8 cellular contexts compared by ENCODE assay signal in genomic region chr5:39424751-39425524, GRCh38. TPM values are rescaled to one million over a fixed set of nuclear protein-coding genes. Genes with fewer than 3 reads are reported as not detected.
DNase-seq lines count a peak whose midpoint lies in the region; ATAC-seq, FAIRE-seq and TF ChIP-seq lines count a peak whose summit lies in the region.

Gene DAB2, minus strand, starts transcription at chr5:39424980. Its CDS starts 30,660 bp downstream, at chr5:39394320.

- peak; percentile 81 for FAIRE-seq in K562 (lab: Jason Lieb, UNC)

- CTCF ChIA-PET in K562 (lab: Yijun Ruan, JAX; ENCODE audit: low intra/inter-chr PET ratio), result interaction anchor here (0.5 kb wide), 1 partner anchor 45 kb away, joined by 5 read pairs; no protein-coding TSS in a partner anchor

- ATAC-seq in K562 (peak; percentile 90), psoas muscle (peak; percentile 73 to 84 (median 80)), aorta (ENCODE audit: low FRiP score) (peak; percentile 89)

- peak within 1 kb of the TSS; percentile 92 for H3K4me2 ChIP-seq in K562 (ENCODE audit: insufficient read depth, low read length)

- no peaks in the 10 kb centered on the region for H3K9me3 ChIP-seq in K562 (replicated peaks; ENCODE audit: control insufficient read depth, insufficient read depth, low read depth, low read length)
- no peaks in the 10 kb centered on the region for H3K9me3 ChIP-seq in psoas muscle
- no peaks in the 10 kb centered on the region for H3K9me3 ChIP-seq in aorta (ENCODE audit: control insufficient read depth, low read length)

- BruUV-seq in K562 (replicated peaks; lab: Mats Ljungman, UMichigan), result no TSS peak

- TF ChIP-seq POLR2A in K562 (conservative IDR thresholded peaks at IDR 0.05), result peak; percentile 92

- H3K36me3 ChIP-seq in K562 (ENCODE audit: control insufficient read depth, insufficient read depth, low read length) (no peaks in the 10 kb centered on the region), psoas muscle (ENCODE audit: insufficient read depth in 1 of 2, low read depth in 1 of 2) (no peaks in the 10 kb centered on the region), aorta (ENCODE audit: control insufficient read depth in 1 of 2, insufficient read depth in 2 of 2, low read length in 1 of 2) (no peaks in the 10 kb centered on the region)

- TF ChIP-seq RAD21 in K562 (CRISPR knock-in tag; conservative IDR thresholded peaks at IDR 0.05 in 1 of 2, IDR thresholded peaks at IDR 0.05 in 1 of 2), result peak; percentile 52 to 62

- in situ Hi-C loops in K562 (cut with MboI), result no loop called here

- peak; percentile 83 for DNase-seq in DMS53 (lab: John Stamatoyannopoulos, UW)
- DNase-seq in HT-29 (ENCODE audit: low spot score), result peak; percentile 75
- DNase-seq in T-helper 9 cell, result peak; percentile 18
- DNase-seq in K562 (ENCODE audit: extremely low read depth in 1 of 4, low spot score in 3 of 4), result peak; percentile 77 to 85 (median 81)
- peak; percentile 89 for DNase-seq in hepatic stellate cell (ENCODE audit: low spot score)
- peak; percentile 89 to 90 for DNase-seq in psoas muscle
- DNase-seq in aorta, result peak; percentile 92 to 95
- no peak for DNase-seq in NCI-H2171 treated with DMSO at 0.1 percent for 48 hours (lab: John Stamatoyannopoulos, UW)

- H3K27ac ChIP-seq in K562 (ENCODE audit: extremely low read depth, low read depth, low read length), result peak within 1 kb of the TSS; percentile 52
- peak within 1 kb of the TSS; percentile 63 for H3K27ac ChIP-seq in psoas muscle
- H3K27ac ChIP-seq in aorta (ENCODE audit: low read depth in 1 of 2, low read length in 2 of 2), result peak within 1 kb of the TSS; percentile 55 to 57

- no peaks in the 10 kb centered on the region for H3K9me1 ChIP-seq in K562 (ENCODE audit: control insufficient read depth, insufficient read depth, low read length)

- no peaks in the 10 kb centered on the region for H4K20me1 ChIP-seq in K562 (replicated peaks; ENCODE audit: control insufficient read depth, insufficient read depth, low read length)

- peak within 1 kb of the TSS; percentile 63 to 86 for H3K9ac ChIP-seq in K562 (ENCODE audit: insufficient read depth in 1 of 2, low read depth in 2 of 2, low read length in 2 of 2)

- intact Hi-C loops in K562 (cut with micrococcal nuclease), result loop anchor here (2.0 to 10.0 kb wide), 2 partner anchors 48 to 1410 kb away; partner anchors contain the start of gene RPL37
- intact Hi-C loops in psoas muscle (cut with DNase I), result loop anchor here in 1 of 2 donors (5.0 kb wide), 1 partner anchor 122 kb away; no protein-coding TSS in a partner anchor
- intact Hi-C loops in aorta (cut with DNase I), result loop anchor here (5.0 to 10.0 kb wide), 3 partner anchors 48 to 122 kb away; no protein-coding TSS in a partner anchor

- H3K79me2 ChIP-seq in K562 (ENCODE audit: control insufficient read depth, insufficient read depth, low read length), result peaks cover 10% of the 10 kb centered on the region; the same call in 2 of the 3 replicates

- peak within 1 kb of the TSS; percentile 93 for H2AFZ ChIP-seq in K562 (ENCODE audit: low read depth, low read length)

- TF ChIP-seq EP300 in K562 (IDR thresholded peaks at IDR 0.05; ENCODE audit: low read length), result peak; percentile 83; the same call in 1 of the 2 replicates

- WGBS in K562 (ENCODE audit: insufficient coverage, low coverage, missing lambda C conversion rate), result 3% methylated on average over 48 of the region's 51 CpGs
- 1% methylated on average over 50 to 51 of the region's 51 CpGs for WGBS in psoas muscle, 3 donors
- 2% methylated on average over 51 of the region's 51 CpGs for WGBS in aorta, 2 donors

- H3K27me3 ChIP-seq in K562 (ENCODE audit: control insufficient read depth in 2 of 2, insufficient read depth in 2 of 2, low read length in 2 of 2), result no peaks in the 10 kb centered on the region
- peaks cover 0 to 12% (median 3%) of the 10 kb centered on the region in 3 donors for H3K27me3 ChIP-seq in psoas muscle (ENCODE audit: insufficient read depth in 3 of 3, low read length in 2 of 3)
- H3K27me3 ChIP-seq in aorta (ENCODE audit: control insufficient read depth in 1 of 2, insufficient read depth in 2 of 2, low read length in 1 of 2), result no peaks in the 10 kb centered on the region

- POLR2A ChIA-PET in K562 (lab: Yijun Ruan, JAX), result interaction anchor here (0.5 to 6.2 kb wide), 26 partner anchors 10 to 1355 kb away, joined by 3 to 84 read pairs (median 4); no protein-coding TSS in a partner anchor

- peak; percentile 65 to 78 (median 71) for TF ChIP-seq CTCF in K562 (IDR thresholded peaks at IDR 0.05 in 2 of 3, conservative IDR thresholded peaks at IDR 0.05 in 1 of 3; ENCODE audit: insufficient read depth in 2 of 3, low read depth in 1 of 3, low read length in 3 of 3)
- peak; percentile 42 for TF ChIP-seq CTCF in psoas muscle (IDR thresholded peaks at IDR 0.05)

- peaks cover 10 to 35% of the 10 kb centered on the region in 2 experiments; a peak in 4 of 5 replicates for H3K4me1 ChIP-seq in K562 (replicated peaks in 1 of 2; ENCODE audit: control insufficient read depth in 2 of 2, insufficient read depth in 2 of 2, low read length in 2 of 2)
- peaks cover 18% of the 10 kb centered on the region for H3K4me1 ChIP-seq in psoas muscle
- peaks cover 6 to 8% of the 10 kb centered on the region in 2 donors for H3K4me1 ChIP-seq in aorta (ENCODE audit: control insufficient read depth in 1 of 2, insufficient read depth in 2 of 2, low read length in 2 of 2)

- peak within 1 kb of the TSS; percentile 42 for H3K4me3 ChIP-seq in K562
- H3K4me3 ChIP-seq in psoas muscle, result peak within 1 kb of the TSS; percentile 72
- peak within 1 kb of the TSS; percentile 83 to 97 for H3K4me3 ChIP-seq in aorta (ENCODE audit: low read length in 2 of 2)

TF ChIP-seq in K562, 482 proteins besides CTCF, POLR2A, EP300 and RAD21 (continues in another document):
- 0 out of 2 replicates have a peak, but pooled peaks have one; percentile 7 for TF ChIP-seq MXI1 (IDR thresholded peaks at IDR 0.05; ENCODE audit: low read depth, low read length)
- no peak for TF ChIP-seq RBBP5 (IDR thresholded peaks at IDR 0.05; ENCODE audit: borderline replicate concordance, insufficient read depth, low read length, poor library complexity, severe bottlenecking)
- peak; percentile 90 for TF ChIP-seq POLR2B (IDR thresholded peaks at IDR 0.05; ENCODE audit: low read depth, partially characterized antibody)
- TF ChIP-seq SIN3B (IDR thresholded peaks at IDR 0.05; ENCODE audit: low read depth), result no peak; the same call in 1 of the 2 replicates
- 0 out of 2 replicates have a peak, but pooled peaks have one; percentile 9 for TF ChIP-seq MAFK (IDR thresholded peaks at IDR 0.05; ENCODE audit: low read length)
- TF ChIP-seq MCM7 (IDR thresholded peaks at IDR 0.05), result no peak
- TF ChIP-seq ZNF134 (CRISPR knock-in tag; conservative IDR thresholded peaks at IDR 0.05), result peak; percentile 99
- no peak for TF ChIP-seq ADNP (tag; IDR thresholded peaks at IDR 0.05)
- TF ChIP-seq RFX1 (IDR thresholded peaks at IDR 0.05), result no peak
- peak; percentile 77 for TF ChIP-seq NCOA1 (IDR thresholded peaks at IDR 0.05; ENCODE audit: low read depth)
- TF ChIP-seq CREM (IDR thresholded peaks at IDR 0.05; ENCODE audit: low read depth), result peak; percentile 29; the same call in 1 of the 2 replicates
- no peak for TF ChIP-seq SAP30 (IDR thresholded peaks at IDR 0.05; ENCODE audit: borderline replicate concordance, insufficient read depth, low read depth, low read length, poor library complexity, severe bottlenecking)
- peak; percentile 82 to 86 for TF ChIP-seq NRF1 (conservative IDR thresholded peaks at IDR 0.05 in 1 of 2, IDR thresholded peaks at IDR 0.05 in 1 of 2)
- TF ChIP-seq PCBP1 (IDR thresholded peaks at IDR 0.05; ENCODE audit: low read depth, low read length, poor library complexity, severe bottlenecking), result peak; percentile 82
- TF ChIP-seq RBM22 (IDR thresholded peaks at IDR 0.05; ENCODE audit: low read depth, low read length, poor library complexity, severe bottlenecking), result peak; percentile 70
- no peak for TF ChIP-seq E2F5 (CRISPR knock-in tag; IDR thresholded peaks at IDR 0.05)

RNA-seq across cellular contexts. Expression of gene DAB2, which starts in this region (rescaled TPM):
- total RNA-seq in HT-29 (2014; rRNA removed; shearing (Covaris generic)), result 2.3 and 3.4 TPM in 2 replicates
- total RNA-seq in K562 (2011; cell fraction: chromatin; rRNA removed; ENCODE audit: low replicate concordance), result 11.5 and 53.0 TPM in 2 replicates
- total RNA-seq in K562 (2011; cell fraction: nucleolus; rRNA removed), result 5.7 and 12.1 TPM in 2 replicates
- total RNA-seq in K562 (2011; cell fraction: nucleoplasm; rRNA removed), result 28.8 and 31.8 TPM in 2 replicates
- total RNA-seq in K562 (2014; rRNA removed), result 8.1 and 14.2 TPM in 2 replicates
- total RNA-seq in K562 (2014; rRNA removed; fragmentation: Illumina TruSeq; extraction: Trizol), result 17.2 and 20.4 TPM in 2 replicates
- total RNA-seq in K562 (2015; rRNA removed; fragmentation: Illumina TruSeq; extraction: Trizol), result 9.9 and 10.5 TPM in 2 replicates
- 23.1 and 27.6 TPM in 2 replicates for total RNA-seq in K562 (2021)
- polyA plus RNA-seq in K562 (2011; rRNA removed), result 3.2 and 6.6 TPM in 2 replicates
- polyA plus RNA-seq in K562 (2011; cell fraction: cytosol; rRNA removed), result 2.0 and 3.6 TPM in 2 replicates
- 4.9 and 9.8 TPM in 2 replicates for polyA plus RNA-seq in K562 (2011; cell fraction: nucleus; rRNA removed)
- polyA plus RNA-seq in K562 (2012), result 15.3 and 19.3 TPM in 2 replicates
- 26.2 and 28.8 TPM in 2 replicates for polyA plus RNA-seq in K562 (2014; fragmentation: Illumina TruSeq; extraction: Trizol)
- 10 to 100 TPM; 28.1 to 29.9 TPM for polyA plus RNA-seq in K562 (2014; fragmentation: Nextera tagmentation; extraction: Ambion mirVana)
- 18.2 and 24.1 TPM in 2 replicates for polyA plus RNA-seq in K562 (2014; rRNA removed)
- 4.6 and 12.6 TPM in 2 replicates for polyA minus RNA-seq in K562 (2011; rRNA and poly(A)+ RNA removed)
- polyA minus RNA-seq in K562 (2011; cell fraction: cytosol; rRNA and poly(A)+ RNA removed), result 2.9 and 6.3 TPM in 2 replicates
- 9.7 and 13.3 TPM in 2 replicates for polyA minus RNA-seq in K562 (2011; cell fraction: nucleus; rRNA and poly(A)+ RNA removed)
- 10 to 100 TPM; 13.5 to 37.1 (median 21.0) TPM for total RNA-seq in psoas muscle
- 1 to 10 TPM; 4.1 to 5.7 (median 4.3) TPM for polyA plus RNA-seq in psoas muscle
- 100 to 1,000 TPM; 119 to 255 TPM for total RNA-seq in aorta
- 10 to 100 TPM; 21.9 to 36.3 TPM for polyA plus RNA-seq in aorta
